In genomic region chr15:32020158-32020557, GRCh38 we compare ENCODE assay signal across 24 cellular contexts. TPM values are rescaled to one million over a fixed set of nuclear protein-coding genes. Genes with fewer than 3 reads are reported as not detected.
"Had no signal": no experiment of that assay in that cellular context is flagged by ENCODE, and none has a peak within 500 bp of the region (broad histone marks: within the 10 kb centered on the region; RNA-seq: fewer than 3 reads in every experiment).

No MANE protein-coding gene starts in this region.

- H3K4me3 ChIP-seq: colonic mucosa, dorsolateral prefrontal cortex, esophagus muscularis mucosa, gastroesophageal sphincter, heart left ventricle, hepatocyte, left lung, lower lobe of right lung had no signal

- ATAC-seq: foreskin keratinocyte, gastroesophageal sphincter, heart left ventricle, left lung, left ventricle myocardium superior, lower lobe of right lung had no signal

- H3K36me3 ChIP-seq: colonic mucosa, esophagus muscularis mucosa, gastroesophageal sphincter, heart left ventricle, left lung, lower lobe of right lung had no signal

- DNase-seq: colonic mucosa; cortex of kidney; dermis blood vessel endothelial cell; dorsolateral prefrontal cortex; effector CD4-positive, alpha-beta T cell; effector memory CD4-positive, alpha-beta T cell; foreskin keratinocyte; heart left ventricle; hypothalamus; immature natural killer cell; islet precursor cell; kidney; kidney glomerular epithelial cell; left lung; left ventricle myocardium superior; lower lobe of right lung; mesenchymal stem cell had no signal

- H3K27me3 ChIP-seq: colonic mucosa, foreskin keratinocyte had no signal

- H3K9me3 ChIP-seq: colonic mucosa, esophagus muscularis mucosa, gastroesophageal sphincter, heart left ventricle, left lung, lower lobe of right lung had no signal

- H3K4me1 ChIP-seq: colonic mucosa, esophagus muscularis mucosa, foreskin keratinocyte, gastroesophageal sphincter, heart left ventricle, left lung, lower lobe of right lung had no signal

- H3K27ac ChIP-seq: colonic mucosa, dorsolateral prefrontal cortex, esophagus muscularis mucosa, foreskin keratinocyte, gastroesophageal sphincter, heart left ventricle, hepatocyte, left lung, lower lobe of right lung had no signal

- FAIRE-seq: endothelial cell of umbilical vein, frontal cortex, kidney had no signal

RNA-seq across cellular contexts. Expression of gene CHRNA7, which starts 10.2 kb away (rescaled TPM):
- total RNA-seq: fibroblast of villous mesenchyme, lung microvascular endothelial cell had no signal
